1 cellular context compared by ENCODE assay signal in genomic region chr6:29926795-29927427, GRCh38.
TF ChIP-seq lines count a peak whose summit lies in the region.

No MANE protein-coding gene starts in this region.

TF ChIP-seq in HepG2, 621 proteins besides CTCF, POLR2A, EP300 and RAD21 (continued from another document and continues in another):
- TF ChIP-seq ETS1 (CRISPR knock-in tag; IDR thresholded peaks at IDR 0.05), result no peak
- no peak for TF ChIP-seq FUBP1 (CRISPR knock-in tag; IDR thresholded peaks at IDR 0.05; ENCODE audit: borderline replicate concordance)
- TF ChIP-seq TBX2 (CRISPR knock-in tag; IDR thresholded peaks at IDR 0.05; ENCODE audit: borderline replicate concordance), result peak; percentile 13; the same call in 1 of the 2 replicates
- TF ChIP-seq ZBTB21 (CRISPR knock-in tag; IDR thresholded peaks at IDR 0.05), result no peak
- TF ChIP-seq ZSCAN25 (CRISPR knock-in tag; IDR thresholded peaks at IDR 0.05), result no peak
- TF ChIP-seq MAFK (conservative IDR thresholded peaks at IDR 0.05 in 1 of 2, IDR thresholded peaks at IDR 0.05 in 1 of 2; ENCODE audit: low read length in 2 of 2), result no peak
- TF ChIP-seq SRF (IDR thresholded peaks at IDR 0.05; ENCODE audit: low read depth, low read length), result no peak
- no peak for TF ChIP-seq ZNF530 (CRISPR knock-in tag; IDR thresholded peaks at IDR 0.05; ENCODE audit: low read depth)
- no peak for TF ChIP-seq ZNF232 (CRISPR knock-in tag; IDR thresholded peaks at IDR 0.05; ENCODE audit: borderline replicate concordance)
- no peak for TF ChIP-seq ZNF747 (CRISPR knock-in tag; IDR thresholded peaks at IDR 0.05; ENCODE audit: borderline replicate concordance)
- no peak for TF ChIP-seq POGZ (CRISPR knock-in tag; IDR thresholded peaks at IDR 0.05)
- no peak for TF ChIP-seq NR2F2 (IDR thresholded peaks at IDR 0.05; ENCODE audit: borderline replicate concordance, low read depth)
- 0 out of 2 replicates have a peak, but pooled peaks have one; percentile 32 for TF ChIP-seq ZNF878 (CRISPR knock-in tag; IDR thresholded peaks at IDR 0.05)
- TF ChIP-seq ZMAT3 (CRISPR knock-in tag; conservative IDR thresholded peaks at IDR 0.05), result 0 out of 2 replicates have a peak, but pooled peaks have one; percentile 64
- no peak for TF ChIP-seq MBNL3 (CRISPR knock-in tag; conservative IDR thresholded peaks at IDR 0.05)
- TF ChIP-seq SRSF1 (optimal IDR thresholded peaks at IDR 0.05; ENCODE audit: low read depth, low read length), result no peak
- no peak for TF ChIP-seq ZNF3 (CRISPR knock-in tag; IDR thresholded peaks at IDR 0.05)
- no peak for TF ChIP-seq KLF11 (CRISPR knock-in tag; IDR thresholded peaks at IDR 0.05)
- TF ChIP-seq SIN3A (IDR thresholded peaks at IDR 0.05; ENCODE audit: borderline replicate concordance, low read depth, low read length), result peak; percentile 60; the same call in 1 of the 2 replicates
- TF ChIP-seq, protein P1, sequence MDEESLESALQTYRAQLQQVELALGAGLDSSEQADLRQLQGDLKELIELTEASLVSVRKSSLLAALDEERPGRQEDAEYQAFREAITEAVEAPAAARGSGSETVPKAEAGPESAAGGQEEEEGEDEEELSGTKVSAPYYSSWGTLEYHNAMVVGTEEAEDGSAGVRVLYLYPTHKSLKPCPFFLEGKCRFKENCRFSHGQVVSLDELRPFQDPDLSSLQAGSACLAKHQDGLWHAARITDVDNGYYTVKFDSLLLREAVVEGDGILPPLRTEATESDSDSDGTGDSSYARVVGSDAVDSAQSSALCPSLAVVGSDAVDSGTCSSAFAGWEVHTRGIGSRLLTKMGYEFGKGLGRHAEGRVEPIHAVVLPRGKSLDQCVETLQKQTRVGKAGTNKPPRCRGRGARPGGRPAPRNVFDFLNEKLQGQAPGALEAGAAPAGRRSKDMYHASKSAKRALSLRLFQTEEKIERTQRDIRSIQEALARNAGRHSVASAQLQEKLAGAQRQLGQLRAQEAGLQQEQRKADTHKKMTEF (CRISPR knock-in tag; IDR thresholded peaks at IDR 0.05), result peak; percentile 14; the same call in 1 of the 2 replicates
- peak; percentile 19; the same call in 1 of the 2 replicates for TF ChIP-seq KMT2B (CRISPR knock-in tag; IDR thresholded peaks at IDR 0.05)
- TF ChIP-seq U2AF2 (IDR thresholded peaks at IDR 0.05; ENCODE audit: low read depth, low read length), result no peak
- TF ChIP-seq ZXDC (CRISPR knock-in tag; IDR thresholded peaks at IDR 0.05), result no peak
- TF ChIP-seq ZNF101 (CRISPR knock-in tag; IDR thresholded peaks at IDR 0.05; ENCODE audit: borderline replicate concordance, low read depth), result no peak
- TF ChIP-seq MAF1 (CRISPR knock-in tag; IDR thresholded peaks at IDR 0.05; ENCODE audit: borderline replicate concordance), result no peak
- no peak for TF ChIP-seq ZNF577 (CRISPR knock-in tag; IDR thresholded peaks at IDR 0.05; ENCODE audit: borderline replicate concordance, low read depth)
- TF ChIP-seq E2F5 (CRISPR knock-in tag; conservative IDR thresholded peaks at IDR 0.05), result no peak
- TF ChIP-seq KAT7 (CRISPR knock-in tag; IDR thresholded peaks at IDR 0.05; ENCODE audit: borderline replicate concordance), result no peak
- no peak for TF ChIP-seq ATAD3A (CRISPR knock-in tag; IDR thresholded peaks at IDR 0.05)
- TF ChIP-seq MZF1 (CRISPR knock-in tag; IDR thresholded peaks at IDR 0.05; ENCODE audit: borderline replicate concordance), result no peak
- TF ChIP-seq, protein P2, sequence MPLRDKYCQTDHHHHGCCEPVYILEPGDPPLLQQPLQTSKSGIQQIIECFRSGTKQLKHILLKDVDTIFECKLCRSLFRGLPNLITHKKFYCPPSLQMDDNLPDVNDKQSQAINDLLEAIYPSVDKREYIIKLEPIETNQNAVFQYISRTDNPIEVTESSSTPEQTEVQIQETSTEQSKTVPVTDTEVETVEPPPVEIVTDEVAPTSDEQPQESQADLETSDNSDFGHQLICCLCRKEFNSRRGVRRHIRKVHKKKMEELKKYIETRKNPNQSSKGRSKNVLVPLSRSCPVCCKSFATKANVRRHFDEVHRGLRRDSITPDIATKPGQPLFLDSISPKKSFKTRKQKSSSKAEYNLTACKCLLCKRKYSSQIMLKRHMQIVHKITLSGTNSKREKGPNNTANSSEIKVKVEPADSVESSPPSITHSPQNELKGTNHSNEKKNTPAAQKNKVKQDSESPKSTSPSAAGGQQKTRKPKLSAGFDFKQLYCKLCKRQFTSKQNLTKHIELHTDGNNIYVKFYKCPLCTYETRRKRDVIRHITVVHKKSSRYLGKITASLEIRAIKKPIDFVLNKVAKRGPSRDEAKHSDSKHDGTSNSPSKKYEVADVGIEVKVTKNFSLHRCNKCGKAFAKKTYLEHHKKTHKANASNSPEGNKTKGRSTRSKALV (CRISPR knock-in tag; IDR thresholded peaks at IDR 0.05), result 0 out of 2 replicates have a peak, but pooled peaks have one; percentile 34
- TF ChIP-seq HOXA5 (CRISPR knock-in tag; IDR thresholded peaks at IDR 0.05), result 0 out of 2 replicates have a peak, but pooled peaks have one; percentile 27
- TF ChIP-seq, protein P3, sequence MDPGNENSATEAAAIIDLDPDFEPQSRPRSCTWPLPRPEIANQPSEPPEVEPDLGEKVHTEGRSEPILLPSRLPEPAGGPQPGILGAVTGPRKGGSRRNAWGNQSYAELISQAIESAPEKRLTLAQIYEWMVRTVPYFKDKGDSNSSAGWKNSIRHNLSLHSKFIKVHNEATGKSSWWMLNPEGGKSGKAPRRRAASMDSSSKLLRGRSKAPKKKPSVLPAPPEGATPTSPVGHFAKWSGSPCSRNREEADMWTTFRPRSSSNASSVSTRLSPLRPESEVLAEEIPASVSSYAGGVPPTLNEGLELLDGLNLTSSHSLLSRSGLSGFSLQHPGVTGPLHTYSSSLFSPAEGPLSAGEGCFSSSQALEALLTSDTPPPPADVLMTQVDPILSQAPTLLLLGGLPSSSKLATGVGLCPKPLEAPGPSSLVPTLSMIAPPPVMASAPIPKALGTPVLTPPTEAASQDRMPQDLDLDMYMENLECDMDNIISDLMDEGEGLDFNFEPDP (CRISPR knock-in tag; conservative IDR thresholded peaks at IDR 0.05), result no peak
- TF ChIP-seq ZFP36L1 (CRISPR knock-in tag; IDR thresholded peaks at IDR 0.05), result no peak
- TF ChIP-seq RFX1 (IDR thresholded peaks at IDR 0.05), result no peak
- no peak; the same call in 1 of the 2 replicates for TF ChIP-seq ZNF343 (CRISPR knock-in tag; IDR thresholded peaks at IDR 0.05)
- TF ChIP-seq, protein P4, sequence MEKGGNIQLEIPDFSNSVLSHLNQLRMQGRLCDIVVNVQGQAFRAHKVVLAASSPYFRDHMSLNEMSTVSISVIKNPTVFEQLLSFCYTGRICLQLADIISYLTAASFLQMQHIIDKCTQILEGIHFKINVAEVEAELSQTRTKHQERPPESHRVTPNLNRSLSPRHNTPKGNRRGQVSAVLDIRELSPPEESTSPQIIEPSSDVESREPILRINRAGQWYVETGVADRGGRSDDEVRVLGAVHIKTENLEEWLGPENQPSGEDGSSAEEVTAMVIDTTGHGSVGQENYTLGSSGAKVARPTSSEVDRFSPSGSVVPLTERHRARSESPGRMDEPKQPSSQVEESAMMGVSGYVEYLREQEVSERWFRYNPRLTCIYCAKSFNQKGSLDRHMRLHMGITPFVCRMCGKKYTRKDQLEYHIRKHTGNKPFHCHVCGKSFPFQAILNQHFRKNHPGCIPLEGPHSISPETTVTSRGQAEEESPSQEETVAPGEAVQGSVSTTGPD (CRISPR knock-in tag; IDR thresholded peaks at IDR 0.05), result no peak
- TF ChIP-seq SCMH1 (CRISPR knock-in tag; IDR thresholded peaks at IDR 0.05; ENCODE audit: borderline replicate concordance), result no peak
- TF ChIP-seq PHF5A (CRISPR knock-in tag; IDR thresholded peaks at IDR 0.05; ENCODE audit: low read depth, unreplicated experiment), result no peak
- TF ChIP-seq, protein P5, sequence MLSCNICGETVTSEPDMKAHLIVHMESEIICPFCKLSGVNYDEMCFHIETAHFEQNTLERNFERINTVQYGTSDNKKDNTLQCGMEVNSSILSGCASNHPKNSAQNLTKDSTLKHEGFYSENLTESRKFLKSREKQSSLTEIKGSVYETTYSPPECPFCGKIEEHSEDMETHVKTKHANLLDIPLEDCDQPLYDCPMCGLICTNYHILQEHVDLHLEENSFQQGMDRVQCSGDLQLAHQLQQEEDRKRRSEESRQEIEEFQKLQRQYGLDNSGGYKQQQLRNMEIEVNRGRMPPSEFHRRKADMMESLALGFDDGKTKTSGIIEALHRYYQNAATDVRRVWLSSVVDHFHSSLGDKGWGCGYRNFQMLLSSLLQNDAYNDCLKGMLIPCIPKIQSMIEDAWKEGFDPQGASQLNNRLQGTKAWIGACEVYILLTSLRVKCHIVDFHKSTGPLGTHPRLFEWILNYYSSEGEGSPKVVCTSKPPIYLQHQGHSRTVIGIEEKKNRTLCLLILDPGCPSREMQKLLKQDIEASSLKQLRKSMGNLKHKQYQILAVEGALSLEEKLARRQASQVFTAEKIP (CRISPR knock-in tag; IDR thresholded peaks at IDR 0.05; ENCODE audit: borderline replicate concordance), result no peak
- TF ChIP-seq CHD2 (IDR thresholded peaks at IDR 0.05; ENCODE audit: low read depth, low read length), result no peak
- TF ChIP-seq, protein P6, sequence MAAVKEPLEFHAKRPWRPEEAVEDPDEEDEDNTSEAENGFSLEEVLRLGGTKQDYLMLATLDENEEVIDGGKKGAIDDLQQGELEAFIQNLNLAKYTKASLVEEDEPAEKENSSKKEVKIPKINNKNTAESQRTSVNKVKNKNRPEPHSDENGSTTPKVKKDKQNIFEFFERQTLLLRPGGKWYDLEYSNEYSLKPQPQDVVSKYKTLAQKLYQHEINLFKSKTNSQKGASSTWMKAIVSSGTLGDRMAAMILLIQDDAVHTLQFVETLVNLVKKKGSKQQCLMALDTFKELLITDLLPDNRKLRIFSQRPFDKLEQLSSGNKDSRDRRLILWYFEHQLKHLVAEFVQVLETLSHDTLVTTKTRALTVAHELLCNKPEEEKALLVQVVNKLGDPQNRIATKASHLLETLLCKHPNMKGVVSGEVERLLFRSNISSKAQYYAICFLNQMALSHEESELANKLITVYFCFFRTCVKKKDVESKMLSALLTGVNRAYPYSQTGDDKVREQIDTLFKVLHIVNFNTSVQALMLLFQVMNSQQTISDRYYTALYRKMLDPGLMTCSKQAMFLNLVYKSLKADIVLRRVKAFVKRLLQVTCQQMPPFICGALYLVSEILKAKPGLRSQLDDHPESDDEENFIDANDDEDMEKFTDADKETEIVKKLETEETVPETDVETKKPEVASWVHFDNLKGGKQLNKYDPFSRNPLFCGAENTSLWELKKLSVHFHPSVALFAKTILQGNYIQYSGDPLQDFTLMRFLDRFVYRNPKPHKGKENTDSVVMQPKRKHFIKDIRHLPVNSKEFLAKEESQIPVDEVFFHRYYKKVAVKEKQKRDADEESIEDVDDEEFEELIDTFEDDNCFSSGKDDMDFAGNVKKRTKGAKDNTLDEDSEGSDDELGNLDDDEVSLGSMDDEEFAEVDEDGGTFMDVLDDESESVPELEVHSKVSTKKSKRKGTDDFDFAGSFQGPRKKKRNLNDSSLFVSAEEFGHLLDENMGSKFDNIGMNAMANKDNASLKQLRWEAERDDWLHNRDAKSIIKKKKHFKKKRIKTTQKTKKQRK (IDR thresholded peaks at IDR 0.05; ENCODE audit: low read length), result no peak
- TF ChIP-seq TERF1 (CRISPR knock-in tag; IDR thresholded peaks at IDR 0.05), result no peak
- no peak for TF ChIP-seq XRCC5 (optimal IDR thresholded peaks at IDR 0.05; ENCODE audit: low read length)
